Comparison of ENCODE assay signal across 15 cellular contexts in the genomic region with DNA sequence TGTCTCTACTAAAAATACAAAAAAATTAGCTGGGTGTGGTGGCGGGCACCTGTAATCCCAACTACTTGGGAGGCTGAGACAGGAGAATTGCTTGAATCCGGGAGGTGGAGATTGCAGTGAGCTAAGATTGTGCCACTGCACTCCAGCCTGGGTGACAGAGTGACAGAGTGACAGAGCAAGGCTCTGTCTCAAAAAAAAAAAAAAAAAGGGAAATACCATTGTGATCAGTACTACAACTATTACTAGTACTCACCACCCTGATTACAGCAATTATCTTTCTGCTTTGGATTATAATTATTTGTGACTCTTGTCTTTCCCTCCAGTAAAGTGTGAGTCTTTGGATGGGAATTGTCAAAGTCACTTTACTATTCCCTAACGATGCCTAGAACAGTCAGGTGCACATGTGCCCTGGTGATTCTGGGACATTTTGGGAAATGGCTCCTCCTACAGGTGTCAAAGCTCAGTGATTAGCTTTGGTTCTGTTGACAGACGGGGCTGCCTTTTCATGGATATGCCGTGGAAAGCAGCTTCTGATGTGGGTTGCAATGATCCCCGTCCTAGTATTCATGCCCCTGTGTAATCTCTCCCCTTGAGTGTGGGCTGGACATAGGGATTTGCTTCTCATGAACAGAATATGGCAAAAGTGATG. TPM values are rescaled to one million over a fixed set of nuclear protein-coding genes. Genes with fewer than 3 reads are reported as not detected.
DNase-seq lines count a peak whose midpoint lies in the region; ATAC-seq, FAIRE-seq and TF ChIP-seq lines count a peak whose summit lies in the region.
"Had no signal": no experiment of that assay in that cellular context is flagged by ENCODE, and none has a peak within 500 bp of the region (broad histone marks: within the 10 kb centered on the region; RNA-seq: fewer than 3 reads in every experiment).

No MANE protein-coding gene starts in this region.

- H3K14ac ChIP-seq in H1 (ENCODE audit: insufficient read length): no peak overlapping the region

- H4K20me1 ChIP-seq in MM.1S (ENCODE audit: insufficient read depth, low read length) (no peaks in the 10 kb centered on the region), H1 (replicated peaks in 1 of 2; ENCODE audit: control insufficient read depth in 1 of 2, insufficient read depth in 2 of 2, low read length in 2 of 2) (no peaks in the 10 kb centered on the region)

- no peak overlapping the region for H3K27ac Mint-ChIP-seq in MCF 10A (ENCODE audit: low read depth, unreplicated experiment)
- no peak overlapping the region for H3K27ac Mint-ChIP-seq in stimulated activated naive CD8-positive, alpha-beta T cell treated with anti-CD3 and anti-CD28 coated beads, Interleukin-15, amount 100 ng/mL, for 72 hours
- no peak overlapping the region for H3K27ac Mint-ChIP-seq in progenitor cell of endocrine pancreas

- BruUV-seq in MCF 10A (replicated peaks; lab: Mats Ljungman, UMichigan): no TSS peak

- TF ChIP-seq POLR2A in breast epithelium (IDR thresholded peaks at IDR 0.05) (no peak), H1 (IDR thresholded peaks at IDR 0.05; ENCODE audit: control extremely low read depth in 1 of 2, low read depth in 2 of 2, low read length in 2 of 2) (no peak)

- no peak overlapping the region for H4K5ac ChIP-seq in H1 (ENCODE audit: insufficient read length, low read depth, low read length)

- H3K9me3 Mint-ChIP-seq in MCF 10A (ENCODE audit: unreplicated experiment) (no peaks in the 10 kb centered on the region), progenitor cell of endocrine pancreas (ENCODE audit: low read depth) (no peaks in the 10 kb centered on the region)
- no peaks in the 10 kb centered on the region for H3K9me3 Mint-ChIP-seq in stimulated activated naive CD8-positive, alpha-beta T cell treated with anti-CD3 and anti-CD28 coated beads, Interleukin-15, amount 100 ng/mL, for 72 hours

- H2AK5ac ChIP-seq in H1 (ENCODE audit: low read depth, low read length): no peak overlapping the region

- H3K79me2 ChIP-seq in MM.1S (ENCODE audit: low read length) (no peaks in the 10 kb centered on the region), H1 (ENCODE audit: control insufficient read depth in 1 of 2, insufficient read depth in 2 of 2, low read length in 2 of 2) (no peaks in the 10 kb centered on the region)

- H2BK120ac ChIP-seq in H1 (replicated peaks; ENCODE audit: low read depth, low read length): no peak overlapping the region

- H3K4me1 ChIP-seq in breast epithelium (no peaks in the 10 kb centered on the region), MM.1S (ENCODE audit: low read length) (no peaks in the 10 kb centered on the region), H1 (replicated peaks in 1 of 4; ENCODE audit: control insufficient read depth in 3 of 4, insufficient read depth in 4 of 4, low read length in 3 of 4) (no peaks in the 10 kb centered on the region)
- H3K4me1 ChIP-seq: prostate gland had no signal

- H2BK20ac ChIP-seq in H1 (ENCODE audit: low read length): no peak overlapping the region

- 77% methylated on average over 6 of the region's 6 CpGs; no CpG with 5 or more reads in 1 of the 2 experiments for WGBS in H1 (ENCODE audit: extremely low coverage in 1 of 2, insufficient coverage in 1 of 2, insufficient read length in 1 of 2, insufficient replicate concordance in 2 of 2, low coverage in 1 of 2, low lambda C conversion rate in 2 of 2, missing lambda C conversion rate in 1 of 2), 2 experiments

- H3K4me3 ChIP-seq in breast epithelium (no peak overlapping the region), MM.1S (ENCODE audit: low read length) (no peak overlapping the region), H1 (ENCODE audit: extremely low read depth in 1 of 4, insufficient read depth in 2 of 4, low read depth in 3 of 4, low read length in 4 of 4) (no peak overlapping the region)
- H3K4me3 ChIP-seq: HAP-1, prostate gland had no signal

- CTCF ChIA-PET in MCF 10A (lab: Yijun Ruan, JAX) (interaction anchor here (1.3 to 4.4 kb wide), 2 partner anchors 11 to 15 kb away, joined by 3 to 31 read pairs; no protein-coding TSS in a partner anchor), H1 (lab: Charles Lee; ENCODE audit: partially characterized antibody) (interaction anchor here (0.6 to 5.9 kb wide), 26 partner anchors 10 to 849 kb away, joined by 3 to 36 read pairs (median 4); no protein-coding TSS in a partner anchor)

- H3K27ac ChIP-seq in breast epithelium: no peak overlapping the region
- no peak overlapping the region for H3K27ac ChIP-seq in MM.1S (ENCODE audit: low read length)
- no peak overlapping the region for H3K27ac ChIP-seq in H1 (ENCODE audit: low read depth, low read length)
- H3K27ac ChIP-seq: prostate gland had no signal

- no peak overlapping the region for H3K4ac ChIP-seq in H1 (replicated peaks; ENCODE audit: insufficient read length, low read depth, low read length)

- H2BK15ac ChIP-seq in H1 (ENCODE audit: low read length): no peak overlapping the region

- TF ChIP-seq CTCF in MCF 10A (IDR thresholded peaks at IDR 0.05; ENCODE audit: unreplicated experiment): no peak
- no peak for TF ChIP-seq CTCF in breast epithelium (IDR thresholded peaks at IDR 0.05)
- peak; percentile 31; the same call in 1 of the 2 replicates for TF ChIP-seq CTCF in MM.1S (IDR thresholded peaks at IDR 0.05; ENCODE audit: low read length)
- peak; percentile 35 to 62 (median 48) for TF ChIP-seq CTCF in H1 (IDR thresholded peaks at IDR 0.05; ENCODE audit: control extremely low read depth in 1 of 3, insufficient read depth in 1 of 3, low read depth in 1 of 3, low read length in 3 of 3)
- no peak for TF ChIP-seq CTCF in progenitor cell of endocrine pancreas (IDR thresholded peaks at IDR 0.05; ENCODE audit: unreplicated experiment)

- H3K27me3 Mint-ChIP-seq in MCF 10A (ENCODE audit: insufficient read depth, unreplicated experiment) (no peaks in the 10 kb centered on the region), progenitor cell of endocrine pancreas (peaks cover 6% of the 10 kb centered on the region)
- H3K27me3 Mint-ChIP-seq in stimulated activated naive CD8-positive, alpha-beta T cell treated with anti-CD3 and anti-CD28 coated beads, Interleukin-15, amount 100 ng/mL, for 72 hours: peaks cover 10% of the 10 kb centered on the region

- H3K36me3 ChIP-seq in breast epithelium (no peaks in the 10 kb centered on the region), MM.1S (replicated peaks; ENCODE audit: insufficient read depth, low read length) (no peaks in the 10 kb centered on the region), H1 (ENCODE audit: control insufficient read depth in 2 of 4, insufficient read depth in 4 of 4, low read length in 3 of 4) (no peaks in the 10 kb centered on the region)
- H3K36me3 ChIP-seq: HAP-1, prostate gland had no signal

- H4K91ac ChIP-seq in H1 (replicated peaks; ENCODE audit: insufficient read length, low read length): no peak overlapping the region

- intact Hi-C loops in MCF 10A (cut with micrococcal nuclease) (loop anchor here (5.0 kb wide), 1 partner anchor 33 kb away; no protein-coding TSS in a partner anchor), breast epithelium (cut with DNase I; ENCODE audit: low total_unique reads) (no loop called here)

- H3K79me1 ChIP-seq in H1 (ENCODE audit: low read depth, low read length): no peaks in the 10 kb centered on the region

- H2AFZ ChIP-seq in MM.1S (ENCODE audit: low read length) (no peak overlapping the region), H1 (ENCODE audit: low read length) (no peak overlapping the region)

- no peak overlapping the region for H3K18ac ChIP-seq in H1 (ENCODE audit: extremely low read depth, low read length)

- peak; percentile 13 for DNase-seq in MCF 10A (ENCODE audit: unreplicated experiment)
- no peak for DNase-seq in breast epithelium (ENCODE audit: low spot score in 2 of 2)
- no peak for DNase-seq in MM.1S
- no peak for DNase-seq in H1 (ENCODE audit: low read depth in 1 of 2, low spot score in 2 of 2)
- no peak for DNase-seq in stimulated activated naive CD8-positive, alpha-beta T cell treated with anti-CD3 and anti-CD28 coated beads, Interleukin-15, amount 100 ng/mL, for 72 hours
- no peak for DNase-seq in progenitor cell of endocrine pancreas (ENCODE audit: low spot score, unreplicated experiment)
- no peak for DNase-seq in inferior parietal cortex (ENCODE audit: extremely low spot score)
- DNase-seq: aorta; NCI-H2107; stimulated activated CD4-positive, alpha-beta T cell treated with anti-CD3 and anti-CD28 coated beads, Interleukin-2, amount 100 ng/mL, for 48 hours; stimulated activated naive CD4-positive, alpha-beta T cell treated with Interleukin-2 at 50 U/mL for 16 hours had no signal

- no peak for FAIRE-seq in H1 (lab: Jason Lieb, UNC)

- no peak overlapping the region for H2BK5ac ChIP-seq in H1 (ENCODE audit: low read depth, low read length)

- POLR2A ChIA-PET in MCF 10A (lab: Yijun Ruan, JAX): interaction anchor here (0.5 to 1.0 kb wide), 2 partner anchors 32 to 79 kb away, joined by 3 to 4 read pairs; a partner anchor contains a TSS
- POLR2A ChIA-PET in H1 (lab: Charles Lee; ENCODE audit: partially characterized antibody): no interaction called here

- TF ChIP-seq RAD21 in H1 (IDR thresholded peaks at IDR 0.05 in 1 of 2, conservative IDR thresholded peaks at IDR 0.05 in 1 of 2; ENCODE audit: low read depth in 2 of 2, low read length in 2 of 2): peak; percentile 42 to 58

- no peak overlapping the region for H4K8ac ChIP-seq in H1 (ENCODE audit: extremely low read depth, insufficient read depth, low read length)

- H3K23ac ChIP-seq in H1 (ENCODE audit: insufficient read length): no peak overlapping the region

- no peak overlapping the region for H3K4me2 ChIP-seq in MM.1S (ENCODE audit: low read depth, low read length)
- no peak overlapping the region for H3K4me2 ChIP-seq in H1 (ENCODE audit: insufficient read depth in 1 of 2, low read depth in 2 of 2, low read length in 2 of 2)

- H3K36me3 Mint-ChIP-seq in MCF 10A (ENCODE audit: insufficient read depth, unreplicated experiment): no peaks in the 10 kb centered on the region
- H3K36me3 Mint-ChIP-seq in progenitor cell of endocrine pancreas (ENCODE audit: insufficient read depth): no peaks in the 10 kb centered on the region

- no peak overlapping the region for H3K9ac ChIP-seq in MM.1S (ENCODE audit: low read length)
- no peak overlapping the region for H3K9ac ChIP-seq in H1 (replicated peaks in 1 of 4; ENCODE audit: extremely low read depth in 1 of 4, low read depth in 3 of 4, low read length in 3 of 4)

- H3F3A ChIP-seq in MM.1S (ENCODE audit: insufficient read depth, low read length): no peaks in the 10 kb centered on the region

- H3K56ac ChIP-seq in H1 (replicated peaks; ENCODE audit: insufficient read length, low read depth, low read length): no peak overlapping the region

- H3K9me2 ChIP-seq in MM.1S (replicated peaks; ENCODE audit: insufficient read depth, low read length): no peaks in the 10 kb centered on the region

- no peaks in the 10 kb centered on the region for H3K9me3 ChIP-seq in breast epithelium
- no peaks in the 10 kb centered on the region for H3K9me3 ChIP-seq in MM.1S (replicated peaks; ENCODE audit: insufficient read depth, low read length)
- no peaks in the 10 kb centered on the region for H3K9me3 ChIP-seq in H1 (ENCODE audit: insufficient read depth in 2 of 2, low read depth in 1 of 2, low read length in 1 of 2)
- H3K9me3 ChIP-seq: HAP-1, prostate gland had no signal

- peak; percentile 62 for ATAC-seq in stimulated activated naive CD8-positive, alpha-beta T cell treated with anti-CD3 and anti-CD28 coated beads, Interleukin-15, amount 100 ng/mL, for 72 hours
- ATAC-seq in GM21360 (IDR thresholded peaks at IDR 0.05; ENCODE audit: unreplicated experiment): no peak

- no peaks in the 10 kb centered on the region for H3K23me2 ChIP-seq in H1 (ENCODE audit: low read depth, low read length)

- H3K27me3 ChIP-seq in breast epithelium: no peaks in the 10 kb centered on the region
- no peaks in the 10 kb centered on the region for H3K27me3 ChIP-seq in MM.1S (replicated peaks; ENCODE audit: insufficient read depth, low read length)
- no peaks in the 10 kb centered on the region for H3K27me3 ChIP-seq in H1 (replicated peaks in 1 of 4; ENCODE audit: control insufficient read depth in 3 of 4, extremely low read depth in 1 of 4, insufficient read depth in 3 of 4, low read length in 3 of 4)

- H3K4me1 Mint-ChIP-seq in MCF 10A (ENCODE audit: insufficient read depth, unreplicated experiment) (no peaks in the 10 kb centered on the region), progenitor cell of endocrine pancreas (ENCODE audit: low read depth) (peaks cover 9% of the 10 kb centered on the region)
- H3K4me1 Mint-ChIP-seq in stimulated activated naive CD8-positive, alpha-beta T cell treated with anti-CD3 and anti-CD28 coated beads, Interleukin-15, amount 100 ng/mL, for 72 hours: peaks cover 8% of the 10 kb centered on the region

- no peak for TF ChIP-seq EP300 in H1 (IDR thresholded peaks at IDR 0.05; ENCODE audit: borderline replicate concordance in 1 of 2, low read depth in 2 of 2, low read length in 2 of 2)

- H2BK12ac ChIP-seq in H1 (ENCODE audit: low read depth, low read length): no peak overlapping the region

- H3K4me3 Mint-ChIP-seq in MCF 10A (ENCODE audit: unreplicated experiment) (no peak overlapping the region), progenitor cell of endocrine pancreas (ENCODE audit: low read depth) (no peak overlapping the region)
- H3K4me3 Mint-ChIP-seq in stimulated activated naive CD8-positive, alpha-beta T cell treated with anti-CD3 and anti-CD28 coated beads, Interleukin-15, amount 100 ng/mL, for 72 hours: no peak overlapping the region

RNA-seq across cellular contexts. Expression of a gene that starts 31.8 kb away (rescaled TPM):
- not detected in 2 replicates for total RNA-seq in MCF 10A (2022)
- 1 to 10 TPM in 2 of 3 donors, under 1 TPM in 1; 0.16 to 2.6 (median 2.0) TPM for total RNA-seq in breast epithelium
- 2.1 and 2.2 TPM in 2 replicates for total RNA-seq in H1 (2021; fragmentation: NEBNext Ultra II Directional; extraction: Animal tissue kit (Norgen Biotek cat#: 25700))
- 0.66 and 1.0 TPM in 2 replicates for polyA plus RNA-seq in H1 (2011; rRNA removed)
- 0.62 TPM for polyA plus RNA-seq in H1 (2011; cell fraction: cytosol; rRNA removed)
- polyA plus RNA-seq in H1 (2011; cell fraction: nucleus; rRNA removed): 0.63 TPM
- polyA plus RNA-seq in H1 (2012, experiment 1 of 2): 0.64 to 1.2 TPM (median 1.1 TPM) in 4 replicates
- 1.0 TPM for polyA plus RNA-seq in H1 (2012, experiment 2 of 2)
- 0.53 TPM for polyA plus RNA-seq in H1 (2013, experiment 1 of 2)
- 0.55 TPM for polyA plus RNA-seq in H1 (2013, experiment 2 of 2)
- polyA minus RNA-seq in H1 (2011; rRNA and poly(A)+ RNA removed): 0.85 and 3.1 TPM in 2 replicates
- 0.59 TPM for polyA minus RNA-seq in H1 (2011; cell fraction: cytosol; rRNA and poly(A)+ RNA removed)
- polyA minus RNA-seq in H1 (2011; cell fraction: nucleus; rRNA and poly(A)+ RNA removed): 1.6 TPM
- 4.9 and 6.1 TPM in 2 replicates for total RNA-seq in progenitor cell of endocrine pancreas
- total RNA-seq: RPMI7951 had no signal

Comparison
In these comparisons a context has a peak if more than half of its experiments do, and no peak if none do; other contexts are left out.
1. CTCF ChIP-seq: peak in MM.1S (single experiment) and H1 (3 of 3); none in MCF 10A (single experiment), breast epithelium (0 of 3) and progenitor cell of endocrine pancreas (single experiment).